8 cellular contexts compared by ENCODE assay signal in the genomic region with DNA sequence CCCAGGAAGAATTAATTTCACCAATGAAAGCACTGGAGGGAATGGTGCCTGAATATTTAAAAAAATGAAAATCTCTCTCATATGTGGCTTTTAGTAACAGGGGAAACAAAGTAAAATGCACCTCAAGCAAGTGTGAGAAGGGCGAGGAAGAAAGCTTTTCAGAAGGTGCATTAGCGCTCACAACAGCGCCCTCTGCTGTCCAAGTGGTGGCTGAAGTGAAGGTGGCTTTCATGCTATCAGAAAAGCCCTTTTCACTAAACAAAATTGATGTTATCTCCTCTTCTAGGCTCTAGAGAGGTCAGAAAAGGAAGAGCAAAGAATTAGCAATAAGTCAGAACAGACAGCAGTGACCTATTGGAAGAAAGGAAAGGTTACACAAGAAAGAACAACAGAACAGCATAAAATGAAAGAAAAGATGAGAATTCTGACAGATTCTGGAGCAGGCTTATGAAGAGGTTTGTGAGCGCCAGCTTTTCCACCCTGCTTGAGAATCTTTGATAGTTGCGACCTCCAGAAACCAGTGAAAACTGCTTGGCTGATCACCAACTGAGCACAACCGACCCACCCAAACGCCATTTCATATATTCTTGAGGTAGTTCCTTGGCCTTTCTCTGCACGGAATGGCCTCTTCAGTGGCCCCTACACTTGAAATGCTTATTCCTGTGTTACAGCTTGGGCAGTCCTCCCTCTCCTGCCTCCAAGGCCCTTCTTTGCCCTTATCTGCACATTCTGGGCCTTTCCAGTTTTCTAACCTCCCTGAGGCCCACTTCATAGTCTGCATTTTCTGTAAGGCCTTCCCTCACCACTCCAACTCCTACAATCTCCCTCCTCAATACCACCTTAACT. TPM values are rescaled to one million over a fixed set of nuclear protein-coding genes. Genes with fewer than 3 reads are reported as not detected.
DNase-seq lines count a peak whose midpoint lies in the region; ATAC-seq and TF ChIP-seq lines count a peak whose summit lies in the region.

No MANE protein-coding gene starts in this region.

- ATAC-seq in GM18502 (IDR thresholded peaks at IDR 0.05; ENCODE audit: poor library complexity, unreplicated experiment) (peak; percentile 69), HG03575 (IDR thresholded peaks at IDR 0.05; ENCODE audit: extremely low read depth, insufficient number of reproducible peaks, low FRiP score, unreplicated experiment) (peak; percentile 45), Right ventricle myocardium superior (ENCODE audit: poor library complexity) (peak; percentile 56), psoas muscle (peak in 1 of 4 donors; percentile 56)

- TF ChIP-seq CTCF in psoas muscle (IDR thresholded peaks at IDR 0.05): peak; percentile 78

- DNase-seq in ACHN: peak; percentile 58
- peak; percentile 44 to 74 for DNase-seq in SJCRH30
- DNase-seq in activated naive CD4-positive, alpha-beta T cell (lab: John Stamatoyannopoulos, UW): peak; percentile 25 to 63 (median 52)
- peak; percentile 78 for DNase-seq in Right ventricle myocardium superior
- DNase-seq in psoas muscle: peak; percentile 68 to 80
- no peak for DNase-seq in NCI-H446 treated with DMSO at 0.1 percent for 48 hours (lab: John Stamatoyannopoulos, UW)

- H3K9me3 ChIP-seq in SJCRH30 (replicated peaks) (no peaks in the 10 kb centered on the region), psoas muscle (no peaks in the 10 kb centered on the region)

- H3K27ac ChIP-seq in SJCRH30 (no peak overlapping the region), psoas muscle (no peak overlapping the region)

- H3K36me3 ChIP-seq in SJCRH30 (peaks cover 11% of the 10 kb centered on the region; the same call in 1 of the 2 replicates), psoas muscle (ENCODE audit: insufficient read depth in 1 of 2, low read depth in 1 of 2) (peaks cover 0 to 13% of the 10 kb centered on the region in 2 donors)

- H3K4me1 ChIP-seq in SJCRH30 (no peaks in the 10 kb centered on the region), psoas muscle (no peaks in the 10 kb centered on the region)

- WGBS in psoas muscle, 3 donors: 69 to 75% (median 70%) methylated on average over 8 of the region's 8 CpGs

- H3K27me3 ChIP-seq in SJCRH30 (no peaks in the 10 kb centered on the region), psoas muscle (ENCODE audit: insufficient read depth in 3 of 3, low read length in 2 of 3) (no peaks in the 10 kb centered on the region)

- H3K4me3 ChIP-seq in SJCRH30 (no peak overlapping the region), psoas muscle (no peak overlapping the region)

- in situ Hi-C loops in ACHN (cut with HindIII; ENCODE audit: low pct_ligation_motif_present, low pct_unique_long_range_greater_than_20kb, low sequenced_read_pairs): no loop called here

- intact Hi-C loops in Right ventricle myocardium superior (cut with DNase I) (no loop called here), psoas muscle (cut with DNase I) (loop anchor here in 1 of 2 donors (5.0 kb wide), 1 partner anchor 550 kb away; no protein-coding TSS in a partner anchor)

RNA-seq across cellular contexts. Expression of gene SMLR1, which starts 45.3 kb away (rescaled TPM):
- not detected in 2 replicates for total RNA-seq in SJCRH30 (2014; rRNA removed; shearing (Covaris generic))
- total RNA-seq in Right ventricle myocardium superior (not detected), psoas muscle (not detected)
- polyA plus RNA-seq in psoas muscle: not detected
